8 cellular contexts compared by ENCODE assay signal in the genomic region with DNA sequence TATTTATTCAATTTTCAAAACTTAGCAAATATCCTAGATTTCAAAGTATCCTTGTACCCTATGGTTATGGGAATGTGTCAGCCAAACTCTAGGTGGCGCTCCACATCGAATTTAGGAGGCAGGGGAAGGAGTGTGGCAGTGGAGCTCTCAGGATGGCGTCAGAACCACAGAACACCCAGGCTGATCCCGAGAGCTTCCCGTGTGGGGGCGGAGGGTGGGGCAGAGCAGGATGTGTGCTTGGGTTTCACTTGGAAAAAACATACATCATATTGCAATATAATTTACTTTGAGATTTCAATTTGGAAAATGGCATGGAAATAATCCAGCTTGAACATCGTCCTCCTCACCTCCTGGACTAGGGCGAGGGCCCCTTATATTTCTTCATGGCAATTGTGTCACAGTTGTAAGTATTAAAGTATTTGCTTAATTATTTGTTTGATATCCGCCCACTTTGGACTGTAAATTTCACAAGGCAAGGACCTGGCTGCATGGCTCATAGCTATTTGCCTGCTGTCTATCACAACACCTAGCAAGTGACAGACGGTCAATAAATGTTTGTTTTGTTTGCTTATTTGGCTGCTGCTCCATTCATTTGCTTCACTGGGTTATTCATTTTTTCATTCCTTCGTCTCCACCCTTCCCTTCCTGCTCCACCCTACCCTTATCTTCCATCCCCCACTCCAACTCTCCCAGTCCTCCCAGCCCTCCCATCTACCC.
DNase-seq lines count a peak whose midpoint lies in the region; ATAC-seq and TF ChIP-seq lines count a peak whose summit lies in the region.

No MANE protein-coding gene starts in this region.

- H3K36me3 ChIP-seq in Peyer's patch = no peaks in the 10 kb centered on the region
- peaks cover 4% of the 10 kb centered on the region for H3K36me3 ChIP-seq in mammary epithelial cell (ENCODE audit: insufficient read depth, low read length)

- in situ Hi-C loops in mammary epithelial cell (cut with MboI; ENCODE audit: low sequenced_read_pairs in 2 of 2) = loop anchor here in 1 of 2 donors (5.0 kb wide), 1 partner anchor 70 kb away; no protein-coding TSS in a partner anchor

- H2AFZ ChIP-seq in mammary epithelial cell (ENCODE audit: low read depth, low read length) = no peak overlapping the region

- no peaks in the 10 kb centered on the region for H4K20me1 ChIP-seq in mammary epithelial cell (ENCODE audit: insufficient read depth, low read length)

- ATAC-seq in HG03354 (IDR thresholded peaks at IDR 0.05; ENCODE audit: poor library complexity, severe bottlenecking, unreplicated experiment) (peak; percentile 66), HG03520 (IDR thresholded peaks at IDR 0.05; ENCODE audit: unreplicated experiment) (no peak)

- TF ChIP-seq CTCF in Peyer's patch (IDR thresholded peaks at IDR 0.05) (peak in 4 of 6 experiments; percentile 44 to 76 (median 72)), mammary epithelial cell (conservative IDR thresholded peaks at IDR 0.05 in 1 of 2, IDR thresholded peaks at IDR 0.05 in 1 of 2; ENCODE audit: extremely low read depth in 1 of 2, insufficient read depth in 1 of 2, low read depth in 1 of 2, low read length in 2 of 2) (peak; percentile 76 to 84)

- H3K27ac ChIP-seq in Peyer's patch = peak overlapping the region in 1 of 4 donors; percentile 49
- H3K27ac ChIP-seq in mammary epithelial cell (ENCODE audit: insufficient read depth, low read depth, low read length) = peak overlapping the region; percentile 98

- dilution Hi-C loops in mammary epithelial cell (cut with HindIII; ENCODE audit: low sequenced_read_pairs) = no loop called here

- peaks cover 19% of the 10 kb centered on the region for H3K79me2 ChIP-seq in mammary epithelial cell (ENCODE audit: insufficient read depth, low read length)

- H3K4me3 ChIP-seq in Peyer's patch (no peak overlapping the region), mammary epithelial cell (replicated peaks in 1 of 3; ENCODE audit: insufficient read depth in 1 of 3, low read depth in 2 of 3, low read length in 3 of 3) (peak overlapping the region; percentile 39 to 60 (median 43))

- CTCF ChIA-PET in mammary epithelial cell (lab: Charles Lee; ENCODE audit: low non-redundant PET) = interaction anchor here (0.5 to 1.9 kb wide), 12 partner anchors 41 to 434 kb away, joined by 3 to 22 read pairs (median 4); no protein-coding TSS in a partner anchor

- 7% methylated on average over 7 of the region's 11 CpGs for WGBS in mammary epithelial cell (ENCODE audit: low coverage, missing lambda C conversion rate)

- TSS peak; percentile 52 for BruUV-seq in mammary epithelial cell (replicated peaks; lab: Mats Ljungman, UMichigan)

- H3K4me1 ChIP-seq in Peyer's patch (peaks cover 0 to 13% (median 0%) of the 10 kb centered on the region in 4 donors), mammary epithelial cell (ENCODE audit: insufficient read depth, low read length) (peaks cover 48% of the 10 kb centered on the region)

- peak overlapping the region; percentile 97 for H3K9ac ChIP-seq in mammary epithelial cell (ENCODE audit: insufficient read depth, low read length)

- peak overlapping the region; percentile 77 for H3K4me2 ChIP-seq in mammary epithelial cell (ENCODE audit: insufficient read depth, low read depth, low read length)

- H3K9me3 ChIP-seq in Peyer's patch = peaks cover 0 to 1% (median 0%) of the 10 kb centered on the region in 4 donors
- H3K9me3 ChIP-seq in mammary epithelial cell (replicated peaks; ENCODE audit: insufficient read depth, low read length) = no peaks in the 10 kb centered on the region

- intact Hi-C loops in mammary epithelial cell (cut with micrococcal nuclease) = loop anchor here (1.0 to 5.0 kb wide), 16 partner anchors 29 to 505 kb away; no protein-coding TSS in a partner anchor

- peak; percentile 2 for DNase-seq in NCI-H345 (lab: John Stamatoyannopoulos, UW)
- DNase-seq in NCI-H345 treated with DMSO at 0.1 percent for 48 hours (lab: John Stamatoyannopoulos, UW; ENCODE audit: unreplicated experiment) = no peak
- peak; percentile 18 to 82 (median 74) for DNase-seq in Peyer's patch
- peak; percentile 94 for DNase-seq in mammary epithelial cell
- peak; percentile 76 for DNase-seq in inferior parietal cortex (ENCODE audit: extremely low spot score)
- DNase-seq in stimulated activated CD4-positive, alpha-beta T cell treated with anti-CD3 and anti-CD28 coated beads, Interleukin-12 subunit alpha, Interleukin-12 subunit beta, amount 100 ng/mL, for 24 hours (ENCODE audit: low read depth in 2 of 2) = peak; percentile 5 to 46

- no peak for TF ChIP-seq POLR2A in Peyer's patch (IDR thresholded peaks at IDR 0.05)

- H3K27me3 ChIP-seq in Peyer's patch = no peaks in the 10 kb centered on the region
- no peaks in the 10 kb centered on the region for H3K27me3 ChIP-seq in mammary epithelial cell (ENCODE audit: insufficient read depth, low read length)

Comparison
In these comparisons a context has a peak if more than half of its experiments do, and no peak if none do; other contexts are left out.
1. H3K4me3 ChIP-seq: peak in mammary epithelial cell (3 of 3); none in Peyer's patch (0 of 4).